Comparison of ENCODE assay signal across 16 cellular contexts in genomic region chr2:86649119-86649947, GRCh38.
"Had no signal": no experiment of that assay in that cellular context is flagged by ENCODE, and none has a peak within 500 bp of the region (broad histone marks: within the 10 kb centered on the region; RNA-seq: fewer than 3 reads in every experiment).

No MANE protein-coding gene starts in this region.

- DNase-seq: activated CD4-positive, alpha-beta T cell treated with anti-CD3 and anti-CD28 coated beads, Interleukin-2, amount 10 ng/mL, durations not matched to agents 7 days and 5 days; activated CD8-positive, alpha-beta memory T cell treated with anti-CD3 and anti-CD28 coated beads for 24 hours; activated naive CD4-positive, alpha-beta T cell; anterior cingulate cortex; dorsolateral prefrontal cortex; hippocampal formation; naive thymus-derived CD8-positive, alpha-beta T cell; retina; stimulated activated CD4-positive, alpha-beta T cell treated with anti-CD3 and anti-CD28 coated beads, Interleukin-2, amount 100 ng/mL, for 48 hours; tibial artery had no signal

- H3K9me3 ChIP-seq: vagina had no signal

- H3K4me3 ChIP-seq: dorsolateral prefrontal cortex, esophagus muscularis mucosa, lung, tibial artery, vagina had no signal

- H3K27me3 Mint-ChIP-seq: activated CD4-positive, alpha-beta T cell treated with anti-CD3 and anti-CD28 coated beads, Interleukin-2, amount 10 ng/mL, durations not matched to agents 7 days and 5 days had no signal

- H3K4me3 Mint-ChIP-seq: activated CD4-positive, alpha-beta T cell treated with anti-CD3 and anti-CD28 coated beads, Interleukin-2, amount 10 ng/mL, durations not matched to agents 7 days and 5 days; mesothelial cell of epicardium; naive thymus-derived CD8-positive, alpha-beta T cell; stimulated activated memory B cell treated with anti-CD40 and anti-IgM and Interleukin-4, amounts not matched to agents 10 μg/mL and 1 μg/mL and 100 μg/mL, for 72 hours had no signal

- H3K27ac Mint-ChIP-seq: activated CD4-positive, alpha-beta T cell treated with anti-CD3 and anti-CD28 coated beads, Interleukin-2, amount 10 ng/mL, durations not matched to agents 7 days and 5 days; mesothelial cell of epicardium; naive thymus-derived CD8-positive, alpha-beta T cell; stimulated activated memory B cell treated with anti-CD40 and anti-IgM and Interleukin-4, amounts not matched to agents 10 μg/mL and 1 μg/mL and 100 μg/mL, for 72 hours had no signal

- H3K4me1 Mint-ChIP-seq: activated CD4-positive, alpha-beta T cell treated with anti-CD3 and anti-CD28 coated beads, Interleukin-2, amount 10 ng/mL, durations not matched to agents 7 days and 5 days; mesothelial cell of epicardium; stimulated activated memory B cell treated with anti-CD40 and anti-IgM and Interleukin-4, amounts not matched to agents 10 μg/mL and 1 μg/mL and 100 μg/mL, for 72 hours had no signal

- ATAC-seq: naive thymus-derived CD8-positive, alpha-beta T cell; stimulated activated memory B cell treated with anti-CD40 and anti-IgM and Interleukin-4, amounts not matched to agents 10 μg/mL and 1 μg/mL and 100 μg/mL, for 72 hours had no signal

- H3K27ac ChIP-seq: dorsolateral prefrontal cortex, esophagus muscularis mucosa, neutrophil, tibial artery, vagina had no signal

- H3K36me3 ChIP-seq: esophagus muscularis mucosa, neutrophil, tibial artery, vagina had no signal

- H3K27me3 ChIP-seq: dorsolateral prefrontal cortex, esophagus muscularis mucosa, neutrophil, tibial artery, vagina had no signal

- H3K4me1 ChIP-seq: esophagus muscularis mucosa, tibial artery, vagina had no signal
